In genomic region chr1:183635606-183636333, GRCh38 we compare ENCODE assay signal across 1 cellular context.
A peak's percentile ranks its signal among the peaks of the same experiment; 100 is the strongest.
TF ChIP-seq lines count a peak whose summit lies in the region.

Gene ARPC5, minus strand, starts transcription at chr1:183635783. Its CDS starts 124 bp downstream, at chr1:183635659.

TF ChIP-seq in HepG2, 621 proteins besides CTCF, POLR2A, EP300 and RAD21 (continued from another document and continues in another):
- TF ChIP-seq FIP1L1 (IDR thresholded peaks at IDR 0.05; ENCODE audit: borderline replicate concordance, insufficient read depth, low read depth, low read length) (no peak), MXD3 (CRISPR knock-in tag; IDR thresholded peaks at IDR 0.05) (0 out of 2 replicates have a peak, but pooled peaks have one; percentile 50), ARID3A (IDR thresholded peaks at IDR 0.05; ENCODE audit: low read depth, low read length) (no peak), ZBTB42 (CRISPR knock-in tag; IDR thresholded peaks at IDR 0.05) (no peak), GMEB2 (CRISPR knock-in tag; IDR thresholded peaks at IDR 0.05; ENCODE audit: low read depth) (no peak), ZNF678 (CRISPR knock-in tag; IDR thresholded peaks at IDR 0.05) (no peak), MXD1 (CRISPR knock-in tag; IDR thresholded peaks at IDR 0.05) (no peak; the same call in 1 of the 2 replicates), TBP (CRISPR knock-in tag; IDR thresholded peaks at IDR 0.05) (no peak), ZKSCAN5 (CRISPR knock-in tag; IDR thresholded peaks at IDR 0.05) (no peak), ZNF326 (CRISPR knock-in tag; IDR thresholded peaks at IDR 0.05; ENCODE audit: borderline replicate concordance) (no peak), ZBTB3 (CRISPR knock-in tag; IDR thresholded peaks at IDR 0.05; ENCODE audit: borderline replicate concordance, low read depth) (no peak), ZNF362 (CRISPR knock-in tag; IDR thresholded peaks at IDR 0.05; ENCODE audit: borderline replicate concordance) (no peak), KLF11 (CRISPR knock-in tag; IDR thresholded peaks at IDR 0.05) (no peak; the same call in 1 of the 2 replicates), SMC3 (IDR thresholded peaks at IDR 0.05; ENCODE audit: low read length) (no peak), TBX3 (IDR thresholded peaks at IDR 0.05; ENCODE audit: borderline replicate concordance) (no peak), DBP (CRISPR knock-in tag; IDR thresholded peaks at IDR 0.05; ENCODE audit: not compliant biosample characterization) (no peak), KLF13 (CRISPR knock-in tag; IDR thresholded peaks at IDR 0.05) (no peak), CHCHD3 (CRISPR knock-in tag; IDR thresholded peaks at IDR 0.05) (no peak), ZNF460 (CRISPR knock-in tag; IDR thresholded peaks at IDR 0.05; ENCODE audit: borderline replicate concordance) (no peak), ZNF703 (CRISPR knock-in tag; IDR thresholded peaks at IDR 0.05; ENCODE audit: borderline replicate concordance) (no peak), HNF1A (IDR thresholded peaks at IDR 0.05; ENCODE audit: low read depth) (no peak), HNF1A (CRISPR knock-in tag; IDR thresholded peaks at IDR 0.05; ENCODE audit: borderline replicate concordance) (no peak), ZNF335 (CRISPR knock-in tag; IDR thresholded peaks at IDR 0.05) (no peak), PATZ1 (CRISPR knock-in tag; IDR thresholded peaks at IDR 0.05) (peak; percentile 58; the same call in 1 of the 2 replicates), MEF2D (CRISPR knock-in tag; IDR thresholded peaks at IDR 0.05) (no peak), GTF2F1 (IDR thresholded peaks at IDR 0.05; ENCODE audit: low read length) (no peak), ZNF710 (CRISPR knock-in tag; IDR thresholded peaks at IDR 0.05; ENCODE audit: borderline replicate concordance) (peak; percentile 86), MLXIP (CRISPR knock-in tag; IDR thresholded peaks at IDR 0.05; ENCODE audit: borderline replicate concordance) (no peak), ZNF691 (CRISPR knock-in tag; IDR thresholded peaks at IDR 0.05; ENCODE audit: borderline replicate concordance, low read depth) (no peak; the same call in 1 of the 2 replicates), PREB (CRISPR knock-in tag; IDR thresholded peaks at IDR 0.05) (no peak), ZNF564 (CRISPR knock-in tag; IDR thresholded peaks at IDR 0.05) (no peak), THAP9 (CRISPR knock-in tag; IDR thresholded peaks at IDR 0.05; ENCODE audit: borderline replicate concordance) (peak; percentile 11; the same call in 1 of the 2 replicates)
